In the genomic region with DNA sequence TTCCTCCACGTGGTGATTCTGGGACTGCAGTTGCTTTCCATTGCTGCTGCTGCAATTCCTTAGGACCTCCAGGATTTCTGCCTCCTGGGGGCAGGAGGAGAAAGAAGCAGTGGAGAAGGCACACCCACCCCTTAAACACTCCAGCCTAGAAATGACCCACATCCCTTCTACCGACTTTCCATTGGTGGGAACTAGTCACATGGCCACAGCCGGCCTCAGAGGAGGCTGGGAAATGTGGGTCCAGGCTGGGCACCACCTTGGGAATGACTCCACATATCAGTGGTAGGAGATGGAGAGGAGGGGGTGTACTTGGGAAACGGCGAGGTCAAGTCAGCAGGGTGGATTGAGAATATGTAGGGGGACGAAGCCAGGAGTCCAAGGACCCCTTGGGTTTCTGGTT, we compare ENCODE assay signal across 15 cellular contexts.
"Had no signal": no experiment of that assay in that cellular context is flagged by ENCODE, and none has a peak within 500 bp of the region (broad histone marks: within the 10 kb centered on the region; RNA-seq: fewer than 3 reads in every experiment).

No MANE protein-coding gene starts in this region.

- ATAC-seq: activated CD4-positive, alpha-beta T cell treated with anti-CD3 and anti-CD28 coated beads for 36 hours; activated T-helper 17 cell treated with anti-CD3 and anti-CD28 coated beads, Interleukin-2, amount 50 U/mL, for 72 hours; esophagus mucosa; natural killer cell treated with Interleukin-12 subunit alpha and Interleukin-12 subunit beta and Interleukin-15 and Interleukin-18, amount 100 ng/mL, for 72 hours had no signal

- H3K4me1 ChIP-seq: parathyroid adenoma had no signal

- H3K4me2 ChIP-seq: SK-N-SH had no signal

- H3K9ac ChIP-seq: parathyroid adenoma, SK-N-SH had no signal

- DNase-seq: activated CD4-positive, alpha-beta T cell treated with anti-CD3 and anti-CD28 coated beads for 36 hours; activated CD4-positive, alpha-beta T cell treated with anti-CD3 and anti-CD28 coated beads, Interleukin-2, amount 50 U/mL, for 48 hours; activated naive CD4-positive, alpha-beta T cell treated with Interleukin-2 at 50 U/mL for 16 hours; activated naive CD8-positive, alpha-beta T cell treated with anti-CD3 and anti-CD28 coated beads, Interleukin-2, amount 10 ng/mL, durations not matched to agents 7 days and 5 days; activated T-cell treated with anti-CD3 and anti-CD28 coated beads, Interleukin-2, amount 50 U/mL, for 1 hour; amygdala; cortex of kidney; immature natural killer cell; mesenchymal stem cell; SK-N-SH; stimulated activated naive CD4-positive, alpha-beta T cell treated with Interleukin-2 at 50 U/mL for 16 hours had no signal

- H3K9me3 ChIP-seq: SK-N-SH had no signal

- H3K79me2 ChIP-seq: parathyroid adenoma had no signal

- H3K27ac ChIP-seq: parathyroid adenoma had no signal
